In genomic region chr7:17599733-17600685, GRCh38 we compare ENCODE assay signal across 11 cellular contexts.
DNase-seq lines count a peak whose midpoint lies in the region; TF ChIP-seq lines count a peak whose summit lies in the region.
"Had no signal": no experiment of that assay in that cellular context is flagged by ENCODE, and none has a peak within 500 bp of the region (broad histone marks: within the 10 kb centered on the region; RNA-seq: fewer than 3 reads in every experiment).

No MANE protein-coding gene starts in this region.

- H3K27ac ChIP-seq in ACC112 (ENCODE audit: low read depth, low read length) (peak overlapping the region; percentile 79), sigmoid colon (no peak overlapping the region)

- peaks cover 4% of the 10 kb centered on the region for H3K36me3 Mint-ChIP-seq in mesothelial cell of epicardium

- no peak overlapping the region for H3K4me3 Mint-ChIP-seq in mesothelial cell of epicardium
- H3K4me3 Mint-ChIP-seq: CD4-positive, alpha-beta T cell had no signal

- peak overlapping the region; percentile 37 for H2AFZ ChIP-seq in ACC112 (ENCODE audit: low read length, unreplicated experiment)

- H3K27ac Mint-ChIP-seq in mesothelial cell of epicardium: no peak overlapping the region
- H3K27ac Mint-ChIP-seq: CD4-positive, alpha-beta T cell had no signal

- intact Hi-C loops in sigmoid colon (cut with DNase I): no loop called here

- peaks cover 34% of the 10 kb centered on the region for H3K4me1 ChIP-seq in ACC112 (ENCODE audit: control insufficient read depth, insufficient read depth, low read length, unreplicated experiment)
- H3K4me1 ChIP-seq in sigmoid colon: no peaks in the 10 kb centered on the region

- TF ChIP-seq EP300 in sigmoid colon (IDR thresholded peaks at IDR 0.05): no peak

- WGBS in sigmoid colon, 2 donors: 54 to 68% methylated on average over 8 of the region's 8 CpGs

- H3K4me1 Mint-ChIP-seq in mesothelial cell of epicardium: no peaks in the 10 kb centered on the region

- H3K4me3 ChIP-seq in ACC112 (ENCODE audit: low read depth, low read length) (peak overlapping the region; percentile 18; the same call in 1 of the 2 replicates), sigmoid colon (no peak overlapping the region)

- H3K9me3 Mint-ChIP-seq in mesothelial cell of epicardium: peaks cover 17% of the 10 kb centered on the region

- TF ChIP-seq CTCF in sigmoid colon (IDR thresholded peaks at IDR 0.05) (no peak), mesothelial cell of epicardium (IDR thresholded peaks at IDR 0.05; ENCODE audit: unreplicated experiment) (no peak), GM10266 (IDR thresholded peaks at IDR 0.05; ENCODE audit: control insufficient read depth, insufficient read depth, low read depth, missing control alignments) (no peak)

- H3K9me3 ChIP-seq in sigmoid colon: no peaks in the 10 kb centered on the region

- no peaks in the 10 kb centered on the region for H3K27me3 ChIP-seq in ACC112 (ENCODE audit: insufficient read depth, low read length)
- no peaks in the 10 kb centered on the region for H3K27me3 ChIP-seq in sigmoid colon

- H3K27me3 Mint-ChIP-seq in mesothelial cell of epicardium (ENCODE audit: low read depth): peaks cover 3% of the 10 kb centered on the region

- no peaks in the 10 kb centered on the region for H3K79me2 ChIP-seq in ACC112 (ENCODE audit: control insufficient read depth, insufficient read depth, low read length, unreplicated experiment)

- H3K36me3 ChIP-seq in ACC112 (ENCODE audit: insufficient read depth, low read length): no peaks in the 10 kb centered on the region
- no peaks in the 10 kb centered on the region for H3K36me3 ChIP-seq in sigmoid colon

- peak; percentile 93 for DNase-seq in HS-5 (ENCODE audit: low read depth)
- DNase-seq in SW480 (ENCODE audit: low spot score): peak; percentile 92
- DNase-seq in glomerular visceral epithelial cell (ENCODE audit: extremely low spot score): peak; percentile 86
- no peak for DNase-seq in sigmoid colon
- DNase-seq in SKM-1 treated with dmso at 0.1 percent for 144 hours (lab: John Stamatoyannopoulos, UW; ENCODE audit: unreplicated experiment): no peak
- DNase-seq in mesothelial cell of epicardium (ENCODE audit: low spot score in 2 of 2, unreplicated experiment in 2 of 2): no peak
- no peak for DNase-seq in GM10266 (ENCODE audit: extremely low spot score)
- DNase-seq: CD4-positive, alpha-beta T cell; effector CD8-positive, alpha-beta T cell; NCI-H524 treated with DMSO at 0.1 percent for 48 hours had no signal

- TF ChIP-seq POLR2A in sigmoid colon (IDR thresholded peaks at IDR 0.05): no peak

Comparison
In these comparisons a context has a peak if more than half of its experiments do, and no peak if none do; other contexts are left out.
1. DNase-seq: peak in HS-5 (single experiment), SW480 (single experiment) and glomerular visceral epithelial cell (single experiment); none in sigmoid colon (single experiment), SKM-1 treated with dmso at 0.1 percent for 144 hours (single experiment), mesothelial cell of epicardium (0 of 2) and GM10266 (single experiment).